Comparison of ENCODE assay signal across 22 cellular contexts in the genomic region with DNA sequence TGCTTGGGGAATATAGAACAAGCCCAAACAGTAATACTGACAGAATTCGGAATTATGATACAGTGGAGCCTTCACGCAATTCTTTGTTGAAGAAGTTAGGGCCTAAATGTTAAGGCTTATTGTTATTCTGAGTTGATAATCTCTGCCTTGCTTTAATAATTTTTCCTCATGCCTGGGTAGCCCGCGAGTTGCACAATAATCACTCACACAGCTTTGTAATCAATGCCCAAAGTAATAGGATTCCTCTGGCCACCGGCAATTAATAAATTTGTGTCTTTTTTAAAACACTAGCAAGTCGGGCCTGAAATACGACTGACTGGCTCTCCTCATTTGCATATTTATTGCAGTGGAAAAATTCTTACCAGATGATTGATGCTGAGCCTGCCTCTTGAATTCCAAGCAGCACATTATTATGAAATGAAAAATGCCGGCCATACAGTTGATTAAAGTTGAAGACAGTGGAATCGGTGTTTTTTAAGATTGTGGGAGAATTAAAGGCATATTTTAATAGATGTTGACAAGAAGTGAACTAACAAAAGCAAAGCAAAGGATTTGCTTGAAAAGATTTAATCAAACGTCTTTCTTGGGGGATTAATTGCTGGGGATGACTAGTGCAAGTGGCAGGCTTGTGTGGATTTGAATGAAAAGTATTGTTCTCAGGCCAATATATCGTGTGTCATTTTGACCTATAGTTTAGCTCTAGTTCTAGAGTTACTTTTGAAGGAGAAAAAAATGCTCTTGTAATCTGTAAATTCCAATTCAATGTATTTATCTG. TPM values are rescaled to one million over a fixed set of nuclear protein-coding genes. Genes with fewer than 3 reads are reported as not detected.
DNase-seq lines count a peak whose midpoint lies in the region; ATAC-seq, FAIRE-seq and TF ChIP-seq lines count a peak whose summit lies in the region.
"Had no signal": no experiment of that assay in that cellular context is flagged by ENCODE, and none has a peak within 500 bp of the region (broad histone marks: within the 10 kb centered on the region; RNA-seq: fewer than 3 reads in every experiment).

No MANE protein-coding gene starts in this region.

- intact Hi-C loops in HepG2 (cut with micrococcal nuclease; ENCODE audit: unreplicated experiment) (no loop called here), right lobe of liver (cut with DNase I) (no loop called here), gastrocnemius medialis (cut with DNase I; ENCODE audit: low total_unique reads) (no loop called here)

- WGBS in HepG2 (ENCODE audit: low lambda C conversion rate): 97% methylated on average over 11 of the region's 11 CpGs
- 82% methylated on average over 11 of the region's 11 CpGs for WGBS in right lobe of liver (ENCODE audit: insufficient coverage, low coverage, low lambda C conversion rate, missing lambda C conversion rate)

- no peaks in the 10 kb centered on the region for H4K20me1 ChIP-seq in HepG2 (ENCODE audit: insufficient read depth, low read length)

- no peak for TF ChIP-seq CTCF in HepG2 (CRISPR knock-in tag; IDR thresholded peaks at IDR 0.05)
- no peak for TF ChIP-seq CTCF in right lobe of liver (IDR thresholded peaks at IDR 0.05)
- TF ChIP-seq CTCF in fibroblast of pulmonary artery (IDR thresholded peaks at IDR 0.05; ENCODE audit: low read length, missing control alignments): no peak
- TF ChIP-seq CTCF in gastrocnemius medialis (IDR thresholded peaks at IDR 0.05 in 4 of 5, conservative IDR thresholded peaks at IDR 0.05 in 1 of 5): no peak

- H3K27me3 Mint-ChIP-seq in T-helper 17 cell: no peaks in the 10 kb centered on the region
- H3K27me3 Mint-ChIP-seq: activated CD8-positive, alpha-beta T cell treated with anti-CD3 and anti-CD28 coated beads for 36 hours; activated T-helper 17 cell treated with anti-CD3 and anti-CD28 coated beads, Interleukin-2, amount 50 U/mL, for 72 hours had no signal

- CTCF ChIA-PET in HepG2 (lab: Yijun Ruan, JAX; ENCODE audit: low intra/inter-chr PET ratio, low total read pairs): no interaction called here

- H3K4me2 ChIP-seq in HepG2 (ENCODE audit: low read depth, low read length): no peak overlapping the region

- in situ Hi-C loops in HepG2 (cut with HindIII; ENCODE audit: extremely low pct_ligation_motif_present, low pct_unique_long_range_greater_than_20kb) (no loop called here), gastrocnemius medialis (cut with MboI; ENCODE audit: low sequenced_read_pairs in 4 of 4) (loop anchor here in 1 of 4 donors (25.0 kb wide), 1 partner anchor 108 kb away; no protein-coding TSS in a partner anchor)

- H3K4me3 ChIP-seq in HepG2 (replicated peaks in 1 of 3; ENCODE audit: insufficient read depth in 1 of 3, low read depth in 2 of 3, low read length in 3 of 3): no peak overlapping the region
- H3K4me3 ChIP-seq in right lobe of liver: no peak overlapping the region
- no peak overlapping the region for H3K4me3 ChIP-seq in fibroblast of pulmonary artery (replicated peaks; ENCODE audit: low read depth, low read length)
- H3K4me3 ChIP-seq in gastrocnemius medialis: no peak overlapping the region
- H3K4me3 ChIP-seq: skin epidermis had no signal

- no peaks in the 10 kb centered on the region for H3K27me3 ChIP-seq in HepG2 (ENCODE audit: control insufficient read depth in 1 of 2, insufficient read depth in 2 of 2, low read length in 2 of 2)
- no peaks in the 10 kb centered on the region for H3K27me3 ChIP-seq in right lobe of liver
- no peaks in the 10 kb centered on the region for H3K27me3 ChIP-seq in gastrocnemius medialis

- H3K79me2 ChIP-seq in HepG2 (ENCODE audit: insufficient read depth, low read length): peaks cover 4% of the 10 kb centered on the region

- no peak for TF ChIP-seq POLR2A in HepG2 (IDR thresholded peaks at IDR 0.05; ENCODE audit: insufficient read depth in 1 of 2, low read depth in 2 of 2, low read length in 2 of 2)
- TF ChIP-seq POLR2A in right lobe of liver (IDR thresholded peaks at IDR 0.05): no peak
- TF ChIP-seq POLR2A in gastrocnemius medialis (IDR thresholded peaks at IDR 0.05): no peak

- no peak overlapping the region for H2AFZ ChIP-seq in HepG2 (ENCODE audit: low read length)

- peak overlapping the region; percentile 27 for H3K27ac Mint-ChIP-seq in T-helper 17 cell
- H3K27ac Mint-ChIP-seq: activated CD8-positive, alpha-beta T cell treated with anti-CD3 and anti-CD28 coated beads for 36 hours; activated T-helper 17 cell treated with anti-CD3 and anti-CD28 coated beads, Interleukin-2, amount 50 U/mL, for 72 hours; T-helper 2 cell treated with Interferon-gamma antibody and Interleukin-4, amounts not matched to agents 5 μg/mL and 100 μg/mL, for 36 hours had no signal

- no peak overlapping the region for H3K27ac ChIP-seq in HepG2 (ENCODE audit: extremely low read length, insufficient read depth, low read length)
- H3K27ac ChIP-seq in right lobe of liver: no peak overlapping the region
- no peak overlapping the region for H3K27ac ChIP-seq in gastrocnemius medialis
- H3K27ac ChIP-seq: skin epidermis had no signal

- H3K4me1 ChIP-seq in HepG2 (ENCODE audit: insufficient read depth, low read length) (no peaks in the 10 kb centered on the region), right lobe of liver (peaks cover 0 to 9% (median 0%) of the 10 kb centered on the region in 4 donors), gastrocnemius medialis (peaks cover 4 to 12% of the 10 kb centered on the region in 2 donors)

- no peak overlapping the region for H3K9ac ChIP-seq in HepG2 (ENCODE audit: insufficient read depth, low read depth, low read length)

- no peak for ATAC-seq in HepG2
- no peak for ATAC-seq in right lobe of liver
- no peak for ATAC-seq in T-helper 17 cell
- no peak for ATAC-seq in HG02840 (IDR thresholded peaks at IDR 0.05; ENCODE audit: low FRiP score, unreplicated experiment)
- no peak for ATAC-seq in gastrocnemius medialis
- ATAC-seq: activated CD8-positive, alpha-beta T cell treated with anti-CD3 and anti-CD28 coated beads for 36 hours; activated T-helper 17 cell treated with anti-CD3 and anti-CD28 coated beads, Interleukin-2, amount 50 U/mL, for 72 hours had no signal

- H3K4me1 Mint-ChIP-seq in T-helper 17 cell: peaks cover 37% of the 10 kb centered on the region

- no TSS peak for BruUV-seq in HepG2 (replicated peaks; lab: Mats Ljungman, UMichigan)

- H3K4me3 Mint-ChIP-seq in T-helper 17 cell: no peak overlapping the region
- H3K4me3 Mint-ChIP-seq: activated CD8-positive, alpha-beta T cell treated with anti-CD3 and anti-CD28 coated beads for 36 hours; activated T-helper 17 cell treated with anti-CD3 and anti-CD28 coated beads, Interleukin-2, amount 50 U/mL, for 72 hours; T-helper 2 cell treated with Interferon-gamma antibody and Interleukin-4, amounts not matched to agents 5 μg/mL and 100 μg/mL, for 36 hours had no signal

- H3K36me3 ChIP-seq in HepG2 (replicated peaks in 1 of 2; ENCODE audit: control insufficient read depth in 1 of 2, insufficient read depth in 2 of 2, low read length in 2 of 2) (peaks cover 0 to 3% of the 10 kb centered on the region in 2 experiments; a peak in 1 of 5 replicates), right lobe of liver (no peaks in the 10 kb centered on the region), gastrocnemius medialis (no peaks in the 10 kb centered on the region)

- POLR2A ChIA-PET in HepG2 (lab: Yijun Ruan, JAX): no interaction called here

- H3K36me3 Mint-ChIP-seq in T-helper 17 cell (ENCODE audit: low read depth): peaks cover 14% of the 10 kb centered on the region

- TF ChIP-seq EP300 in HepG2 (IDR thresholded peaks at IDR 0.05; ENCODE audit: low read depth in 2 of 2, low read length in 2 of 2) (no peak), HepG2 (CRISPR knock-in tag; IDR thresholded peaks at IDR 0.05; ENCODE audit: borderline replicate concordance) (no peak)

- no peaks in the 10 kb centered on the region for H3K9me3 ChIP-seq in HepG2 (ENCODE audit: low read length)
- no peaks in the 10 kb centered on the region for H3K9me3 ChIP-seq in right lobe of liver
- no peaks in the 10 kb centered on the region for H3K9me3 ChIP-seq in T-helper 17 cell (ENCODE audit: control insufficient read depth, low read length, poor library complexity, severe bottlenecking)
- no peaks in the 10 kb centered on the region for H3K9me3 ChIP-seq in gastrocnemius medialis

- DNase-seq in HepG2 (ENCODE audit: low spot score) (no peak), right lobe of liver (no peak), T-helper 17 cell (no peak), fibroblast of pulmonary artery (ENCODE audit: low read depth) (peak; percentile 9), pons (ENCODE audit: low spot score) (no peak), gastrocnemius medialis (no peak)
- no peak for DNase-seq in activated CD4-positive, CD25-positive, alpha-beta regulatory T cell (lab: John Stamatoyannopoulos, UW)
- DNase-seq: activated CD8-positive, alpha-beta T cell treated with anti-CD3 and anti-CD28 coated beads for 36 hours; amygdala; KG1; mammary epithelial cell; NCI-H1436; NCI-H510A; stimulated activated naive CD4-positive, alpha-beta T cell treated with Interleukin-2 at 50 U/mL for 16 hours had no signal

- no peak for TF ChIP-seq RAD21 in HepG2 (CRISPR knock-in tag; IDR thresholded peaks at IDR 0.05)

- FAIRE-seq in HepG2 (lab: Jason Lieb, UNC): no peak
- FAIRE-seq: H54, RCC 7860 had no signal

RNA-seq across cellular contexts. Expression of gene AATF, which starts 30.2 kb away (rescaled TPM):
- total RNA-seq in HepG2 (2016; rRNA removed; fragmentation: Illumina TruSeq; extraction: Trizol) (53.3 and 58.1 TPM in 2 replicates), right lobe of liver (10 to 100 TPM; 13.2 to 19.5 (median 16.7) TPM), T-helper 17 cell (10 to 100 TPM; 47.8 to 56.3 TPM), gastrocnemius medialis (10 to 100 TPM; 30.3 to 50.5 (median 40.9) TPM)
- total RNA-seq in HepG2 (2016; cell fraction: cytosol; rRNA removed; fragmentation: Illumina TruSeq; extraction: Trizol; ENCODE audit: low read depth): 22.9 and 24.6 TPM in 2 replicates
- 54.6 and 57.3 TPM in 2 replicates for total RNA-seq in HepG2 (2016; cell fraction: insoluble cytoplasmic fraction; rRNA removed; fragmentation: Illumina TruSeq; extraction: Trizol)
- total RNA-seq in HepG2 (2016; cell fraction: membrane; rRNA removed; fragmentation: Illumina TruSeq; extraction: Trizol): 20.4 and 22.0 TPM in 2 replicates
- 24.9 and 25.3 TPM in 2 replicates for total RNA-seq in HepG2 (2016; cell fraction: nucleus; rRNA removed; fragmentation: Illumina TruSeq; extraction: Trizol)
- 9.1 and 9.8 TPM in 2 replicates for polyA plus RNA-seq in HepG2 (2011; rRNA removed)
- polyA plus RNA-seq in HepG2 (2011; cell fraction: cytosol; rRNA removed): 5.9 and 7.0 TPM in 2 replicates
- 5.9 and 6.1 TPM in 2 replicates for polyA plus RNA-seq in HepG2 (2011; cell fraction: nucleus; rRNA removed)
- 25.3 and 27.5 TPM in 2 replicates for polyA plus RNA-seq in HepG2 (2012)
- polyA plus RNA-seq in HepG2 (2016; cell fraction: cytosol; fragmentation: Illumina TruSeq; extraction: Trizol; ENCODE audit: low read depth): 10.2 and 11.6 TPM in 2 replicates
- 66.2 and 74.8 TPM in 2 replicates for polyA plus RNA-seq in HepG2 (2016; cell fraction: insoluble cytoplasmic fraction; fragmentation: Illumina TruSeq; extraction: Trizol; ENCODE audit: low read depth)
- 14.2 and 18.0 TPM in 2 replicates for polyA plus RNA-seq in HepG2 (2016; cell fraction: membrane; fragmentation: Illumina TruSeq; extraction: Trizol; ENCODE audit: low read depth)
- polyA plus RNA-seq in HepG2 (2016; cell fraction: nucleus; fragmentation: Illumina TruSeq; extraction: Trizol; ENCODE audit: insufficient read depth, low read depth): 37.9 and 39.6 TPM in 2 replicates
- polyA minus RNA-seq in HepG2 (2011; rRNA and poly(A)+ RNA removed; ENCODE audit: low replicate concordance): 11.9 and 35.7 TPM in 2 replicates
- polyA minus RNA-seq in HepG2 (2011; cell fraction: cytosol; rRNA and poly(A)+ RNA removed): 11.3 and 12.7 TPM in 2 replicates
- 10.6 and 15.5 TPM in 2 replicates for polyA minus RNA-seq in HepG2 (2011; cell fraction: nucleus; rRNA and poly(A)+ RNA removed)

RNA-seq across cellular contexts. Expression of gene LHX1, which starts 41.7 kb away (rescaled TPM):
- not detected in 2 replicates for total RNA-seq in HepG2 (2016; rRNA removed; fragmentation: Illumina TruSeq; extraction: Trizol)
- not detected in 2 replicates for total RNA-seq in HepG2 (2016; cell fraction: cytosol; rRNA removed; fragmentation: Illumina TruSeq; extraction: Trizol; ENCODE audit: low read depth)
- not detected in 2 replicates for total RNA-seq in HepG2 (2016; cell fraction: insoluble cytoplasmic fraction; rRNA removed; fragmentation: Illumina TruSeq; extraction: Trizol)
- not detected in 2 replicates for total RNA-seq in HepG2 (2016; cell fraction: membrane; rRNA removed; fragmentation: Illumina TruSeq; extraction: Trizol)
- total RNA-seq in HepG2 (2016; cell fraction: nucleus; rRNA removed; fragmentation: Illumina TruSeq; extraction: Trizol): not detected in 2 replicates
- not detected in 2 replicates for polyA plus RNA-seq in HepG2 (2011; rRNA removed)
- not detected in 2 replicates for polyA plus RNA-seq in HepG2 (2011; cell fraction: cytosol; rRNA removed)
- not detected in 2 replicates for polyA plus RNA-seq in HepG2 (2011; cell fraction: nucleus; rRNA removed)
- not detected in 2 replicates for polyA plus RNA-seq in HepG2 (2012)
- not detected in 2 replicates for polyA plus RNA-seq in HepG2 (2016; cell fraction: cytosol; fragmentation: Illumina TruSeq; extraction: Trizol; ENCODE audit: low read depth)
- not detected in 2 replicates for polyA plus RNA-seq in HepG2 (2016; cell fraction: insoluble cytoplasmic fraction; fragmentation: Illumina TruSeq; extraction: Trizol; ENCODE audit: low read depth)
- not detected in 2 replicates for polyA plus RNA-seq in HepG2 (2016; cell fraction: membrane; fragmentation: Illumina TruSeq; extraction: Trizol; ENCODE audit: low read depth)
- polyA plus RNA-seq in HepG2 (2016; cell fraction: nucleus; fragmentation: Illumina TruSeq; extraction: Trizol; ENCODE audit: insufficient read depth, low read depth): not detected in 2 replicates
- polyA minus RNA-seq in HepG2 (2011; rRNA and poly(A)+ RNA removed; ENCODE audit: low replicate concordance): 0.07 TPM in 1 of 2 replicates, not detected in the other
- not detected in 2 replicates for polyA minus RNA-seq in HepG2 (2011; cell fraction: cytosol; rRNA and poly(A)+ RNA removed)
- not detected in 2 replicates for polyA minus RNA-seq in HepG2 (2011; cell fraction: nucleus; rRNA and poly(A)+ RNA removed)
- total RNA-seq in right lobe of liver: not detected
- not detected for total RNA-seq in T-helper 17 cell
- total RNA-seq in gastrocnemius medialis: not detected
- total RNA-seq: activated CD8-positive, alpha-beta T cell treated with anti-CD3 and anti-CD28 coated beads for 36 hours; mammary epithelial cell had no signal
- polyA plus RNA-seq: AG04450, mammary epithelial cell, urinary bladder had no signal
